ENCODE assay signal across 36 cellular contexts in the genomic region with DNA sequence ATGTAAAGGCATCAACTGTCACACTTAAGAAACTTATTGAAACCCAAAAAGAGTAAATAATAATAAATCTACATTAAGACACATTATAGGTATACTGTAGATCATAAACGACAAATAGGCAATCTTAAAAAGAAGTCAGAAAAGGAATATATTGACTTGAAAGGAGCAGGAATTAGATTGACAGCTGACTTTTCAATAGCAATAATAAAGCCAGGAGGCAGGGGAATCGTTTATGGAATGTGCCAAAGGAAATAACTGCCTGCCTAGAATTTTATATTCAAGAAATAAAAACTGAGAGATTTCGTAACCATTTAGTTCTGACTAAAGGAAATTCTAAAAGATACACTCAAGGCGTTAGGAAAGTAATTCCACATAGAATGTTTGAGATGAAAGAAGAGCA. TPM values are rescaled to one million over a fixed set of nuclear protein-coding genes. Genes with fewer than 3 reads are reported as not detected.
"Had no signal": no experiment of that assay in that cellular context is flagged by ENCODE, and none has a peak within 500 bp of the region (broad histone marks: within the 10 kb centered on the region; RNA-seq: fewer than 3 reads in every experiment).

No MANE protein-coding gene starts in this region.

- H3K27ac Mint-ChIP-seq: naive thymus-derived CD8-positive, alpha-beta T cell; nephron progenitor cell; progenitor cell of endocrine pancreas; stimulated activated memory B cell treated with anti-CD40 and anti-IgM and Interleukin-4, amounts not matched to agents 10 μg/mL and 1 μg/mL and 100 μg/mL, for 72 hours; stimulated activated naive CD8-positive, alpha-beta T cell treated with anti-CD3 and anti-CD28 coated beads, Interleukin-15, amount 100 ng/mL, for 72 hours; type B pancreatic cell had no signal

- H3K36me3 Mint-ChIP-seq: type B pancreatic cell had no signal

- H2AFZ ChIP-seq: parathyroid adenoma had no signal

- H3K27me3 ChIP-seq: spleen, suprapubic skin, testis, tibial artery, transverse colon, upper lobe of right lung, uterus had no signal

- DNase-seq: naive thymus-derived CD8-positive, alpha-beta T cell; nephron progenitor cell; nucleus accumbens; posterior cingulate gyrus; psoas muscle; right cardiac atrium; spleen; stimulated activated CD4-positive, alpha-beta T cell treated with anti-CD3 and anti-CD28 coated beads, Interleukin-12 subunit alpha, Interleukin-12 subunit beta, amount 100 ng/mL, for 4 hours; stimulated activated CD4-positive, alpha-beta T cell treated with anti-CD3 and anti-CD28 coated beads, Interleukin-1b, Interleukin-23, amount 100 ng/mL, for 48 hours; stimulated activated CD4-positive, alpha-beta T cell treated with anti-CD3 and anti-CD28 coated beads, Interleukin-4, amount 100 ng/mL, for 1 hour; stimulated activated CD4-positive, alpha-beta T cell treated with anti-CD3 and anti-CD28 coated beads, Interleukin-4, amount 100 ng/mL, for 4 hours; stimulated activated CD8-positive, alpha-beta memory T cell treated with anti-CD3 and anti-CD28 coated beads, Interleukin-4, amount 100 ng/mL, for 48 hours; stimulated activated naive CD4-positive, alpha-beta T cell; stimulated activated naive CD8-positive, alpha-beta T cell treated with anti-CD3 and anti-CD28 coated beads, Interleukin-15, amount 100 ng/mL, for 72 hours; stimulated activated naive CD8-positive, alpha-beta T cell treated with anti-CD3 and anti-CD28 coated beads, Interleukin-15, Interleukin-2, amounts not matched to agents 100 U/mL and 50 U/mL, for 24 hours; substantia nigra; testis; tibial artery; transverse colon; upper lobe of right lung; uterus had no signal

- H3K4me1 ChIP-seq: parathyroid adenoma, psoas muscle, spleen, suprapubic skin, testis, tibial artery, transverse colon, upper lobe of right lung, uterus had no signal

- H3K4me2 ChIP-seq: smooth muscle cell had no signal

- H3K9me3 ChIP-seq: neutrophil, testis, tibial artery, transverse colon, upper lobe of right lung, uterus had no signal

- H3K4me3 ChIP-seq: psoas muscle, skin epidermis, smooth muscle cell, spleen, suprapubic skin, testis, tibial artery, transverse colon, upper lobe of right lung, uterus had no signal

- H3K27ac ChIP-seq: neutrophil, parathyroid adenoma, psoas muscle, skin epidermis, spleen, suprapubic skin, testis, tibial artery, transverse colon, upper lobe of right lung, uterus had no signal

- H3K9me3 Mint-ChIP-seq: nephron progenitor cell, neural crest cell, type B pancreatic cell had no signal

- H3K9ac ChIP-seq: parathyroid adenoma had no signal

- H3K36me3 ChIP-seq: neutrophil, spleen, suprapubic skin, tibial artery, transverse colon, upper lobe of right lung, uterus had no signal

- ATAC-seq: naive thymus-derived CD8-positive, alpha-beta T cell; natural killer cell treated with Interleukin-12 subunit alpha and Interleukin-12 subunit beta and Interleukin-15 and Interleukin-18, amount 100 ng/mL, for 72 hours; psoas muscle; right cardiac atrium; sciatic nerve; stimulated activated memory B cell treated with anti-CD40 and anti-IgM and Interleukin-4, amounts not matched to agents 10 μg/mL and 1 μg/mL and 100 μg/mL, for 72 hours; stimulated activated naive CD8-positive, alpha-beta T cell treated with anti-CD3 and anti-CD28 coated beads, Interleukin-15, amount 100 ng/mL, for 72 hours; stimulated activated naive CD8-positive, alpha-beta T cell treated with anti-CD3 and anti-CD28 coated beads, Interleukin-15, Interleukin-2, amounts not matched to agents 100 U/mL and 50 U/mL, for 24 hours; upper lobe of right lung had no signal

- H3K79me2 ChIP-seq: parathyroid adenoma had no signal

- H3K4me1 Mint-ChIP-seq: nephron progenitor cell, neural crest cell had no signal

- H3K4me3 Mint-ChIP-seq: naive thymus-derived CD8-positive, alpha-beta T cell; natural killer cell treated with Interleukin-12 subunit alpha and Interleukin-12 subunit beta and Interleukin-15 and Interleukin-18, amount 100 ng/mL, for 72 hours; nephron progenitor cell; neural crest cell; stimulated activated memory B cell treated with anti-CD40 and anti-IgM and Interleukin-4, amounts not matched to agents 10 μg/mL and 1 μg/mL and 100 μg/mL, for 72 hours; stimulated activated naive CD8-positive, alpha-beta T cell treated with anti-CD3 and anti-CD28 coated beads, Interleukin-15, amount 100 ng/mL, for 72 hours; type B pancreatic cell had no signal

RNA-seq across cellular contexts. Expression of gene ACSL6, which starts 21.7 kb away (rescaled TPM):
- total RNA-seq: osteocyte, smooth muscle cell had no signal
- polyA plus RNA-seq: smooth muscle cell had no signal

RNA-seq across cellular contexts. Expression of gene IL3, which starts 27.3 kb away (rescaled TPM):
- total RNA-seq: naive thymus-derived CD8-positive, alpha-beta T cell; neural crest cell; omental fat pad; osteocyte; progenitor cell of endocrine pancreas; psoas muscle; renal cortical epithelial cell; right cardiac atrium; sciatic nerve; smooth muscle cell; spleen; suprapubic skin; transverse colon; upper lobe of right lung; urinary bladder; uterus had no signal
- polyA plus RNA-seq: naive thymus-derived CD8-positive, alpha-beta T cell; psoas muscle; right cardiac atrium; smooth muscle cell; spleen; urinary bladder had no signal

RNA-seq across cellular contexts. Expression of gene CSF2, which starts 40.5 kb away (rescaled TPM):
- total RNA-seq: naive thymus-derived CD8-positive, alpha-beta T cell; neural crest cell; omental fat pad; osteocyte; progenitor cell of endocrine pancreas; psoas muscle; right cardiac atrium; sciatic nerve; smooth muscle cell; spleen; suprapubic skin; testis; transverse colon; urinary bladder; uterus had no signal
- polyA plus RNA-seq: naive thymus-derived CD8-positive, alpha-beta T cell; right cardiac atrium; smooth muscle cell; spleen; urinary bladder had no signal
